2 cellular contexts compared by ENCODE assay signal in the genomic region with DNA sequence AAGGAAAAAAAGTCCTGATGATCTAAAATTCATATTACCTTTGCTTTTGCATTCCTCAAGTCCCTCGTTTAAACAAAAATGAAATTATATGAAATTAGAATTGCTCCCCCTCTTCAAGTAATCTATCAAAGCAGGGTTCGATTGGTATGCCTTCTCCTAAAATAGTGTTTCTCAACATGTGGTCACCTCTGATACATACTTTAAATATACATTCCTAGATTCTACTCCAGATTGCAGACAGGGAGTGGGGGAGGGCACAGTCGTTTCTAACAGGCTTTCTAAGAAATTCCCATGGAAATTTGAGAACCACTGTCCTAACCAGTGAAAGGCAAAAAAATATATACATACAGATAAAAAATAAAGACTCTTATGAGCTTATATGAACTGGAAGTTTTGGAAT.
TF ChIP-seq lines count a peak whose summit lies in the region.

No MANE protein-coding gene starts in this region.

TF ChIP-seq in HEK293, 187 proteins besides CTCF, POLR2A, EP300 and RAD21:
- TF ChIP-seq ZNF121 (tag by site-specific recombination; IDR thresholded peaks at IDR 0.05) (no peak), ZBTB17 (tag by site-specific recombination; IDR thresholded peaks at IDR 0.05) (peak; percentile 52), KLF8 (tag by site-specific recombination; IDR thresholded peaks at IDR 0.05) (no peak), ZNF623 (tag by site-specific recombination; IDR thresholded peaks at IDR 0.05) (no peak)
- TF ChIP-seq, protein P1, sequence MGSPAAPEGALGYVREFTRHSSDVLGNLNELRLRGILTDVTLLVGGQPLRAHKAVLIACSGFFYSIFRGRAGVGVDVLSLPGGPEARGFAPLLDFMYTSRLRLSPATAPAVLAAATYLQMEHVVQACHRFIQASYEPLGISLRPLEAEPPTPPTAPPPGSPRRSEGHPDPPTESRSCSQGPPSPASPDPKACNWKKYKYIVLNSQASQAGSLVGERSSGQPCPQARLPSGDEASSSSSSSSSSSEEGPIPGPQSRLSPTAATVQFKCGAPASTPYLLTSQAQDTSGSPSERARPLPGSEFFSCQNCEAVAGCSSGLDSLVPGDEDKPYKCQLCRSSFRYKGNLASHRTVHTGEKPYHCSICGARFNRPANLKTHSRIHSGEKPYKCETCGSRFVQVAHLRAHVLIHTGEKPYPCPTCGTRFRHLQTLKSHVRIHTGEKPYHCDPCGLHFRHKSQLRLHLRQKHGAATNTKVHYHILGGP (tag by site-specific recombination; IDR thresholded peaks at IDR 0.05): peak; percentile 55; the same call in 1 of the 2 replicates
- TF ChIP-seq, protein P2, sequence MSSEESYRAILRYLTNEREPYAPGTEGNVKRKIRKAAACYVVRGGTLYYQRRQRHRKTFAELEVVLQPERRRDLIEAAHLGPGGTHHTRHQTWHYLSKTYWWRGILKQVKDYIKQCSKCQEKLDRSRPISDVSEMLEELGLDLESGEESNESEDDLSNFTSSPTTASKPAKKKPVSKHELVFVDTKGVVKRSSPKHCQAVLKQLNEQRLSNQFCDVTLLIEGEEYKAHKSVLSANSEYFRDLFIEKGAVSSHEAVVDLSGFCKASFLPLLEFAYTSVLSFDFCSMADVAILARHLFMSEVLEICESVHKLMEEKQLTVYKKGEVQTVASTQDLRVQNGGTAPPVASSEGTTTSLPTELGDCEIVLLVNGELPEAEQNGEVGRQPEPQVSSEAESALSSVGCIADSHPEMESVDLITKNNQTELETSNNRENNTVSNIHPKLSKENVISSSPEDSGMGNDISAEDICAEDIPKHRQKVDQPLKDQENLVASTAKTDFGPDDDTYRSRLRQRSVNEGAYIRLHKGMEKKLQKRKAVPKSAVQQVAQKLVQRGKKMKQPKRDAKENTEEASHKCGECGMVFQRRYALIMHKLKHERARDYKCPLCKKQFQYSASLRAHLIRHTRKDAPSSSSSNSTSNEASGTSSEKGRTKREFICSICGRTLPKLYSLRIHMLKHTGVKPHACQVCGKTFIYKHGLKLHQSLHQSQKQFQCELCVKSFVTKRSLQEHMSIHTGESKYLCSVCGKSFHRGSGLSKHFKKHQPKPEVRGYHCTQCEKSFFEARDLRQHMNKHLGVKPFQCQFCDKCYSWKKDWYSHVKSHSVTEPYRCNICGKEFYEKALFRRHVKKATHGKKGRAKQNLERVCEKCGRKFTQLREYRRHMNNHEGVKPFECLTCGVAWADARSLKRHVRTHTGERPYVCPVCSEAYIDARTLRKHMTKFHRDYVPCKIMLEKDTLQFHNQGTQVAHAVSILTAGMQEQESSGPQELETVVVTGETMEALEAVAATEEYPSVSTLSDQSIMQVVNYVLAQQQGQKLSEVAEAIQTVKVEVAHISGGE (tag by site-specific recombination; conservative IDR thresholded peaks at IDR 0.05; ENCODE audit: low read depth): no peak
- TF ChIP-seq, protein P3, sequence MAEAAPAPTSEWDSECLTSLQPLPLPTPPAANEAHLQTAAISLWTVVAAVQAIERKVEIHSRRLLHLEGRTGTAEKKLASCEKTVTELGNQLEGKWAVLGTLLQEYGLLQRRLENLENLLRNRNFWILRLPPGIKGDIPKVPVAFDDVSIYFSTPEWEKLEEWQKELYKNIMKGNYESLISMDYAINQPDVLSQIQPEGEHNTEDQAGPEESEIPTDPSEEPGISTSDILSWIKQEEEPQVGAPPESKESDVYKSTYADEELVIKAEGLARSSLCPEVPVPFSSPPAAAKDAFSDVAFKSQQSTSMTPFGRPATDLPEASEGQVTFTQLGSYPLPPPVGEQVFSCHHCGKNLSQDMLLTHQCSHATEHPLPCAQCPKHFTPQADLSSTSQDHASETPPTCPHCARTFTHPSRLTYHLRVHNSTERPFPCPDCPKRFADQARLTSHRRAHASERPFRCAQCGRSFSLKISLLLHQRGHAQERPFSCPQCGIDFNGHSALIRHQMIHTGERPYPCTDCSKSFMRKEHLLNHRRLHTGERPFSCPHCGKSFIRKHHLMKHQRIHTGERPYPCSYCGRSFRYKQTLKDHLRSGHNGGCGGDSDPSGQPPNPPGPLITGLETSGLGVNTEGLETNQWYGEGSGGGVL (tag by site-specific recombination; IDR thresholded peaks at IDR 0.05): no peak

TF ChIP-seq in K562, 482 proteins besides CTCF, POLR2A, EP300 and RAD21 (continues in another document):
- TF ChIP-seq, protein P4, sequence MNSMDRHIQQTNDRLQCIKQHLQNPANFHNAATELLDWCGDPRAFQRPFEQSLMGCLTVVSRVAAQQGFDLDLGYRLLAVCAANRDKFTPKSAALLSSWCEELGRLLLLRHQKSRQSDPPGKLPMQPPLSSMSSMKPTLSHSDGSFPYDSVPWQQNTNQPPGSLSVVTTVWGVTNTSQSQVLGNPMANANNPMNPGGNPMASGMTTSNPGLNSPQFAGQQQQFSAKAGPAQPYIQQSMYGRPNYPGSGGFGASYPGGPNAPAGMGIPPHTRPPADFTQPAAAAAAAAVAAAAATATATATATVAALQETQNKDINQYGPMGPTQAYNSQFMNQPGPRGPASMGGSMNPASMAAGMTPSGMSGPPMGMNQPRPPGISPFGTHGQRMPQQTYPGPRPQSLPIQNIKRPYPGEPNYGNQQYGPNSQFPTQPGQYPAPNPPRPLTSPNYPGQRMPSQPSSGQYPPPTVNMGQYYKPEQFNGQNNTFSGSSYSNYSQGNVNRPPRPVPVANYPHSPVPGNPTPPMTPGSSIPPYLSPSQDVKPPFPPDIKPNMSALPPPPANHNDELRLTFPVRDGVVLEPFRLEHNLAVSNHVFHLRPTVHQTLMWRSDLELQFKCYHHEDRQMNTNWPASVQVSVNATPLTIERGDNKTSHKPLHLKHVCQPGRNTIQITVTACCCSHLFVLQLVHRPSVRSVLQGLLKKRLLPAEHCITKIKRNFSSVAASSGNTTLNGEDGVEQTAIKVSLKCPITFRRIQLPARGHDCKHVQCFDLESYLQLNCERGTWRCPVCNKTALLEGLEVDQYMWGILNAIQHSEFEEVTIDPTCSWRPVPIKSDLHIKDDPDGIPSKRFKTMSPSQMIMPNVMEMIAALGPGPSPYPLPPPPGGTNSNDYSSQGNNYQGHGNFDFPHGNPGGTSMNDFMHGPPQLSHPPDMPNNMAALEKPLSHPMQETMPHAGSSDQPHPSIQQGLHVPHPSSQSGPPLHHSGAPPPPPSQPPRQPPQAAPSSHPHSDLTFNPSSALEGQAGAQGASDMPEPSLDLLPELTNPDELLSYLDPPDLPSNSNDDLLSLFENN (IDR thresholded peaks at IDR 0.05; ENCODE audit: low read depth in 2 of 2, low read length in 2 of 2): peak in 1 of 2 experiments; percentile 83; a peak in 2 of 4 replicates
- TF ChIP-seq JUN (IDR thresholded peaks at IDR 0.05; ENCODE audit: borderline replicate concordance, low read depth, low read length): peak; percentile 17; the same call in 1 of the 2 replicates
- no peak for TF ChIP-seq JUN (CRISPR knock-in tag; IDR thresholded peaks at IDR 0.05; ENCODE audit: borderline replicate concordance)
- TF ChIP-seq, protein P5, sequence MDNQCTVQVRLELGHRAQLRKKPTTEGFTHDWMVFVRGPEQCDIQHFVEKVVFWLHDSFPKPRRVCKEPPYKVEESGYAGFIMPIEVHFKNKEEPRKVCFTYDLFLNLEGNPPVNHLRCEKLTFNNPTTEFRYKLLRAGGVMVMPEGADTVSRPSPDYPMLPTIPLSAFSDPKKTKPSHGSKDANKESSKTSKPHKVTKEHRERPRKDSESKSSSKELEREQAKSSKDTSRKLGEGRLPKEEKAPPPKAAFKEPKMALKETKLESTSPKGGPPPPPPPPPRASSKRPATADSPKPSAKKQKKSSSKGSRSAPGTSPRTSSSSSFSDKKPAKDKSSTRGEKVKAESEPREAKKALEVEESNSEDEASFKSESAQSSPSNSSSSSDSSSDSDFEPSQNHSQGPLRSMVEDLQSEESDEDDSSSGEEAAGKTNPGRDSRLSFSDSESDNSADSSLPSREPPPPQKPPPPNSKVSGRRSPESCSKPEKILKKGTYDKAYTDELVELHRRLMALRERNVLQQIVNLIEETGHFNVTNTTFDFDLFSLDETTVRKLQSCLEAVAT (IDR thresholded peaks at IDR 0.05): peak in 1 of 2 experiments; percentile 99; a peak in 2 of 4 replicates
- TF ChIP-seq, protein P6, sequence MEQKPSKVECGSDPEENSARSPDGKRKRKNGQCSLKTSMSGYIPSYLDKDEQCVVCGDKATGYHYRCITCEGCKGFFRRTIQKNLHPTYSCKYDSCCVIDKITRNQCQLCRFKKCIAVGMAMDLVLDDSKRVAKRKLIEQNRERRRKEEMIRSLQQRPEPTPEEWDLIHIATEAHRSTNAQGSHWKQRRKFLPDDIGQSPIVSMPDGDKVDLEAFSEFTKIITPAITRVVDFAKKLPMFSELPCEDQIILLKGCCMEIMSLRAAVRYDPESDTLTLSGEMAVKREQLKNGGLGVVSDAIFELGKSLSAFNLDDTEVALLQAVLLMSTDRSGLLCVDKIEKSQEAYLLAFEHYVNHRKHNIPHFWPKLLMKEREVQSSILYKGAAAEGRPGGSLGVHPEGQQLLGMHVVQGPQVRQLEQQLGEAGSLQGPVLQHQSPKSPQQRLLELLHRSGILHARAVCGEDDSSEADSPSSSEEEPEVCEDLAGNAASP (IDR thresholded peaks at IDR 0.05): no peak
- 0 out of 2 replicates have a peak, but pooled peaks have one; percentile 12 for TF ChIP-seq NCOA6 (IDR thresholded peaks at IDR 0.05)
- TF ChIP-seq ZFX (CRISPR knock-in tag; IDR thresholded peaks at IDR 0.05): no peak
- no peak for TF ChIP-seq ZNF766 (CRISPR knock-in tag; conservative IDR thresholded peaks at IDR 0.05)
- TF ChIP-seq TEAD4 (IDR thresholded peaks at IDR 0.05; ENCODE audit: low read length): peak; percentile 84
- no peak for TF ChIP-seq TEAD4 (CRISPR knock-in tag; IDR thresholded peaks at IDR 0.05; ENCODE audit: borderline replicate concordance)
- 0 out of 2 replicates have a peak, but pooled peaks have one; percentile 40 for TF ChIP-seq ZEB2 (IDR thresholded peaks at IDR 0.05)
- TF ChIP-seq TEAD1 (CRISPR knock-in tag; IDR thresholded peaks at IDR 0.05): peak in 1 of 2 experiments; percentile 69; a peak in 1 of 4 replicates
- no peak for TF ChIP-seq EP400 (IDR thresholded peaks at IDR 0.05)
- TF ChIP-seq ILK (tag; IDR thresholded peaks at IDR 0.05; ENCODE audit: borderline replicate concordance, low read depth): no peak
- TF ChIP-seq RFX1 (IDR thresholded peaks at IDR 0.05): peak; percentile 11; the same call in 1 of the 2 replicates
- TF ChIP-seq DPF2 (IDR thresholded peaks at IDR 0.05): 0 out of 2 replicates have a peak, but pooled peaks have one; percentile 44
- no peak for TF ChIP-seq SMAD2 (IDR thresholded peaks at IDR 0.05; ENCODE audit: low read depth, low read length)
- no peak for TF ChIP-seq FOXK2 (conservative IDR thresholded peaks at IDR 0.05 in 1 of 2, IDR thresholded peaks at IDR 0.05 in 1 of 2; ENCODE audit: low read depth in 2 of 2)
- peak; percentile 50 for TF ChIP-seq CEBPB (tag; IDR thresholded peaks at IDR 0.05)
- peak; percentile 64 for TF ChIP-seq CBFA2T3 (IDR thresholded peaks at IDR 0.05)
- TF ChIP-seq HDAC2 (IDR thresholded peaks at IDR 0.05): 0 out of 2 replicates have a peak, but pooled peaks have one; percentile 42
- TF ChIP-seq GTF2E2 (tag; IDR thresholded peaks at IDR 0.05): no peak
- peak; percentile 33; the same call in 1 of the 2 replicates for TF ChIP-seq ESRRA (IDR thresholded peaks at IDR 0.05; ENCODE audit: borderline replicate concordance, low read depth)
- no peak for TF ChIP-seq BRD4 (IDR thresholded peaks at IDR 0.05)
- peak; percentile 50; the same call in 1 of the 2 replicates for TF ChIP-seq JUND (IDR thresholded peaks at IDR 0.05; ENCODE audit: borderline replicate concordance, low read depth, low read length)
- peak; percentile 44; the same call in 1 of the 3 replicates for TF ChIP-seq JUND (tag; IDR thresholded peaks at IDR 0.05; ENCODE audit: borderline replicate concordance, low read depth, low read length)
- no peak for TF ChIP-seq POLR2G (IDR thresholded peaks at IDR 0.05; ENCODE audit: low read depth, low read length)
- peak; percentile 78 for TF ChIP-seq ARID1B (IDR thresholded peaks at IDR 0.05)
- no peak for TF ChIP-seq RBM17 (IDR thresholded peaks at IDR 0.05; ENCODE audit: borderline replicate concordance, low read depth, low read length)
- TF ChIP-seq, protein P7, sequence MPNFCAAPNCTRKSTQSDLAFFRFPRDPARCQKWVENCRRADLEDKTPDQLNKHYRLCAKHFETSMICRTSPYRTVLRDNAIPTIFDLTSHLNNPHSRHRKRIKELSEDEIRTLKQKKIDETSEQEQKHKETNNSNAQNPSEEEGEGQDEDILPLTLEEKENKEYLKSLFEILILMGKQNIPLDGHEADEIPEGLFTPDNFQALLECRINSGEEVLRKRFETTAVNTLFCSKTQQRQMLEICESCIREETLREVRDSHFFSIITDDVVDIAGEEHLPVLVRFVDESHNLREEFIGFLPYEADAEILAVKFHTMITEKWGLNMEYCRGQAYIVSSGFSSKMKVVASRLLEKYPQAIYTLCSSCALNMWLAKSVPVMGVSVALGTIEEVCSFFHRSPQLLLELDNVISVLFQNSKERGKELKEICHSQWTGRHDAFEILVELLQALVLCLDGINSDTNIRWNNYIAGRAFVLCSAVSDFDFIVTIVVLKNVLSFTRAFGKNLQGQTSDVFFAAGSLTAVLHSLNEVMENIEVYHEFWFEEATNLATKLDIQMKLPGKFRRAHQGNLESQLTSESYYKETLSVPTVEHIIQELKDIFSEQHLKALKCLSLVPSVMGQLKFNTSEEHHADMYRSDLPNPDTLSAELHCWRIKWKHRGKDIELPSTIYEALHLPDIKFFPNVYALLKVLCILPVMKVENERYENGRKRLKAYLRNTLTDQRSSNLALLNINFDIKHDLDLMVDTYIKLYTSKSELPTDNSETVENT (CRISPR knock-in tag; IDR thresholded peaks at IDR 0.05): no peak
- peak; percentile 61; the same call in 1 of the 2 replicates for TF ChIP-seq SMARCE1 (IDR thresholded peaks at IDR 0.05)
- TF ChIP-seq FOXM1 (IDR thresholded peaks at IDR 0.05; ENCODE audit: low read depth): peak; percentile 47; the same call in 1 of the 2 replicates
- TF ChIP-seq FOXM1 (CRISPR knock-in tag; IDR thresholded peaks at IDR 0.05; ENCODE audit: low read depth): no peak
- no peak for TF ChIP-seq CEBPG (CRISPR knock-in tag; IDR thresholded peaks at IDR 0.05)
- peak in 1 of 2 experiments; percentile 50; a peak in 2 of 4 replicates for TF ChIP-seq CEBPG (tag; conservative IDR thresholded peaks at IDR 0.05 in 1 of 2, IDR thresholded peaks at IDR 0.05 in 1 of 2)
- no peak for TF ChIP-seq KAT7 (CRISPR knock-in tag; IDR thresholded peaks at IDR 0.05; ENCODE audit: borderline replicate concordance)
- TF ChIP-seq FOSL1 (tag; conservative IDR thresholded peaks at IDR 0.05): peak; percentile 64
- peak; percentile 74 for TF ChIP-seq TCF3 (CRISPR knock-in tag; IDR thresholded peaks at IDR 0.05)
- peak; percentile 46; the same call in 1 of the 2 replicates for TF ChIP-seq SMARCA4 (IDR thresholded peaks at IDR 0.05)
- no peak for TF ChIP-seq SREBF2 (CRISPR knock-in tag; IDR thresholded peaks at IDR 0.05)
- TF ChIP-seq LEF1 (IDR thresholded peaks at IDR 0.05): peak; percentile 70; the same call in 1 of the 2 replicates
- peak; percentile 62; the same call in 1 of the 2 replicates for TF ChIP-seq NCOR1 (IDR thresholded peaks at IDR 0.05)
- TF ChIP-seq ZNF79 (CRISPR knock-in tag; IDR thresholded peaks at IDR 0.05; ENCODE audit: low read depth): no peak
- 0 out of 2 replicates have a peak, but pooled peaks have one; percentile 10 for TF ChIP-seq ATF7 (IDR thresholded peaks at IDR 0.05)
- TF ChIP-seq, protein P8, sequence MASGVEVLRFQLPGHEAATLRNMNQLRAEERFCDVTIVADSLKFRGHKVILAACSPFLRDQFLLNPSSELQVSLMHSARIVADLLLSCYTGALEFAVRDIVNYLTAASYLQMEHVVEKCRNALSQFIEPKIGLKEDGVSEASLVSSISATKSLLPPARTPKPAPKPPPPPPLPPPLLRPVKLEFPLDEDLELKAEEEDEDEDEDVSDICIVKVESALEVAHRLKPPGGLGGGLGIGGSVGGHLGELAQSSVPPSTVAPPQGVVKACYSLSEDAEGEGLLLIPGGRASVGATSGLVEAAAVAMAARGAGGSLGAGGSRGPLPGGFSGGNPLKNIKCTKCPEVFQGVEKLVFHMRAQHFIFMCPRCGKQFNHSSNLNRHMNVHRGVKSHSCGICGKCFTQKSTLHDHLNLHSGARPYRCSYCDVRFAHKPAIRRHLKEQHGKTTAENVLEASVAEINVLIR (CRISPR knock-in tag; IDR thresholded peaks at IDR 0.05): no peak
